In the genomic region with DNA sequence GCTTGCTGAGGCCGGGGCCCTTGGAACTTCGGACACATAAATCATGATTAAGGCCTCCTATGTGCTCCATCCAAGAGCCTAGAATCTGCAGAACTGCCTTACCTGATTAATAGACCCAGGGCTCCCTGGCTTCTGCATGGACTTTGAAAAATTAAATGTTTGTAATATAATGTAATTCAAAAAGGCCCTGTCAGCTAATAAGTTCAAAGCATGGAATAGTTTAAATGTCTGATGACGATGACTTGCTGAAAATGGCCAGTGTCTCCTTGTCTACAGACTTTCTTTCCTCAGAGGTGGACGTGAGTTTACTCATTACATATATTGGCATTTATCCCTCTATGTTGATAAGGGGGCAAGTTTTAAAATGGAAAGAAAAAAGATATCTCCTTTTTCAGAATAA, we compare ENCODE assay signal across 9 cellular contexts.
"Had no signal": no experiment of that assay in that cellular context is flagged by ENCODE, and none has a peak within 500 bp of the region (broad histone marks: within the 10 kb centered on the region; RNA-seq: fewer than 3 reads in every experiment).

No MANE protein-coding gene starts in this region.

- H2AFZ ChIP-seq: GM23248 had no signal

- H3K4me3 ChIP-seq: GM23248 had no signal

- FAIRE-seq: H1, H54, HTR-8/SVneo had no signal

- H3K9ac ChIP-seq: GM23248, KMS-11 had no signal

- H3K27ac ChIP-seq: GM23248, KMS-11 had no signal

- DNase-seq: GM23248, H9, HCEC 1CT, Karpas-422, KBM-7 had no signal

- H3K4me2 ChIP-seq: KMS-11 had no signal
